In the genomic region with DNA sequence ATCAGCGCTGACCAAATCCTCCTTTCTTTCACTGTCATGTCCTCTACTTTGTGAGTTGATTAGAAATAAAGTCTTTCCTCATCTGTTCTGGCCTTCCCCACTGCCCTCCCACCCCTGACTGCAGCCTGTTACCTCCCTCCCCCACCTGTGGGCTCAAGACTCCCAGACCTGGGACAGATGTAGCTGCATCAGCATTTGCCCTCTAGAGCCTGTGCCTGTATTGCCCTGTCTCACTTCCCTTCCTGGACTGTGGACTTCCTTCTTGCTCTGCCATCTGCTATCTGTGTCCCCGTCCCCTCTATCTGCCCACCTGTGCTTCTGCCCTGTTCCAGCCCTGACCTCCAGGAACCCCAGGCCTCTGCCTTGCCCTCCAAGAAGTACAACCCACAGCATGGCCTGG, we compare ENCODE assay signal across 23 cellular contexts.
"Had no signal": no experiment of that assay in that cellular context is flagged by ENCODE, and none has a peak within 500 bp of the region (broad histone marks: within the 10 kb centered on the region; RNA-seq: fewer than 3 reads in every experiment).

No MANE protein-coding gene starts in this region.

- H3K27ac Mint-ChIP-seq: dendritic cell treated with granulocyte-macrophage colony-stimulating factor and Interleukin-4, amounts not matched to agents 40 ng/mL and 50 ng/mL, for 4 days; effector memory CD8-positive, alpha-beta T cell; type B pancreatic cell had no signal

- H3K4me3 Mint-ChIP-seq: dendritic cell treated with granulocyte-macrophage colony-stimulating factor and Interleukin-4, amounts not matched to agents 40 ng/mL and 50 ng/mL, for 4 days; effector memory CD8-positive, alpha-beta T cell; type B pancreatic cell had no signal

- H3K36me3 Mint-ChIP-seq: type B pancreatic cell had no signal

- H3K36me3 ChIP-seq: esophagus muscularis mucosa, gastrocnemius medialis, heart right ventricle, left ventricle myocardium inferior, lower lobe of right lung, right atrium auricular region, sigmoid colon, suprapubic skin, thyroid gland had no signal

- H3K27ac ChIP-seq: epithelial cell of prostate, esophagus muscularis mucosa, gastrocnemius medialis, heart right ventricle, left ventricle myocardium inferior, lower lobe of right lung, right atrium auricular region, sigmoid colon, skin epidermis, suprapubic skin had no signal

- H3K4me3 ChIP-seq: esophagus muscularis mucosa, gastrocnemius medialis, heart right ventricle, left ventricle myocardium inferior, lower lobe of right lung, right atrium auricular region, sigmoid colon, skin epidermis, suprapubic skin, thyroid gland had no signal

- H3K9me3 ChIP-seq: esophagus muscularis mucosa, gastrocnemius medialis, heart right ventricle, left ventricle myocardium inferior, lower lobe of right lung, right atrium auricular region, sigmoid colon, suprapubic skin, thyroid gland had no signal

- ATAC-seq: effector memory CD8-positive, alpha-beta T cell; gastrocnemius medialis; heart right ventricle; lower lobe of right lung had no signal

- DNase-seq: effector memory CD8-positive, alpha-beta T cell; gastrocnemius medialis; heart right ventricle; hypothalamus; islet precursor cell; left ventricle myocardium inferior; lower lobe of right lung; mesenchymal stem cell; midbrain; sigmoid colon; stimulated activated CD4-positive, alpha-beta T cell treated with anti-CD3 and anti-CD28 coated beads, Interleukin-2, amount 100 ng/mL, for 24 hours; stimulated activated CD4-positive, alpha-beta T cell treated with anti-CD3 and anti-CD28 coated beads, Interleukin-4, amount 100 ng/mL, for 4 hours; stimulated activated naive CD4-positive, alpha-beta T cell; thyroid gland had no signal

- H3K9me3 Mint-ChIP-seq: dendritic cell treated with granulocyte-macrophage colony-stimulating factor and Interleukin-4, amounts not matched to agents 40 ng/mL and 50 ng/mL, for 4 days; effector memory CD8-positive, alpha-beta T cell; type B pancreatic cell had no signal

- FAIRE-seq: colon, urothelium cell line had no signal

- H3K27me3 ChIP-seq: esophagus muscularis mucosa, gastrocnemius medialis, heart right ventricle, right atrium auricular region, sigmoid colon, suprapubic skin, thyroid gland had no signal
